In genomic region chr11:4348142-4348541, GRCh38 we compare ENCODE assay signal across 11 cellular contexts. TPM values are rescaled to one million over a fixed set of nuclear protein-coding genes. Genes with fewer than 3 reads are reported as not detected.
"Had no signal": no experiment of that assay in that cellular context is flagged by ENCODE, and none has a peak within 500 bp of the region (broad histone marks: within the 10 kb centered on the region; RNA-seq: fewer than 3 reads in every experiment).

No MANE protein-coding gene starts in this region.

RNA-seq across cellular contexts. Expression of gene OR52B4, which starts 20.0 kb away (rescaled TPM):
- total RNA-seq: OCI-LY7, PC-3, PC-9, Peyer's patch, Right ventricle myocardium inferior, Right ventricle myocardium superior, RPMI7951, SJCRH30, SJSA1, SK-MEL-5 had no signal
- polyA plus RNA-seq: SK-N-SH had no signal
